ENCODE assay signal across 13 cellular contexts in the genomic region with DNA sequence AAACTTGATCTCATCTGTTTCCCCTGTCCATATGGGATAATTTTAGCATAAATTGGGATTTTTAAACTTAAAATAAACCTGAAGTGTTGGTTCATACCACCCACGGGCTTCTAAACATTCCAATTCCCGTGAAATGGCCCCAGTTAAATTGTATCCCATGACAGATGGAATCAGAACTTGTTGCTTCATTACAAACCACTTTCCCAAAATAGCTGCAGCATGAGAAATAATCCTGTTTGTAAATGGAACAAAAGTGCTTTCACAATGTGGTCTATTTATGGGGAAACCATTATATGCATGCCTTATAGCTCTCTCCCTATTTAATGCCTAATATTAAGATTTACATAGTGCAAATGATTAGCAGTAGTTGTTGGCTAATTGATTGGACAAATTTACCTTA. TPM values are rescaled to one million over a fixed set of nuclear protein-coding genes. Genes with fewer than 3 reads are reported as not detected.
A peak's percentile ranks its signal among the peaks of the same experiment; 100 is the strongest.
DNase-seq lines count a peak whose midpoint lies in the region; ATAC-seq and TF ChIP-seq lines count a peak whose summit lies in the region.
"Had no signal": no experiment of that assay in that cellular context is flagged by ENCODE, and none has a peak within 500 bp of the region (broad histone marks: within the 10 kb centered on the region; RNA-seq: fewer than 3 reads in every experiment).

No MANE protein-coding gene starts in this region.

- no peaks in the 10 kb centered on the region for H3K27me3 ChIP-seq in colonic mucosa

- no peak overlapping the region for H3K9ac ChIP-seq in colonic mucosa (ENCODE audit: low read depth in 2 of 2, low read length in 2 of 2)

- no peak for ATAC-seq in HG03025 (IDR thresholded peaks at IDR 0.05; ENCODE audit: low FRiP score, unreplicated experiment)
- ATAC-seq: naive thymus-derived CD4-positive, alpha-beta T cell had no signal

- no peaks in the 10 kb centered on the region for H3K9me3 ChIP-seq in colonic mucosa

- H3K4me1 ChIP-seq in colonic mucosa, result no peaks in the 10 kb centered on the region

- DNase-seq in NCI-H345 (lab: John Stamatoyannopoulos, UW) (peak; percentile 81), NCI-H345 treated with DMSO at 0.1 percent for 48 hours (lab: John Stamatoyannopoulos, UW; ENCODE audit: unreplicated experiment) (no peak), NCI-H524 (lab: John Stamatoyannopoulos, UW) (peak; percentile 39 to 45), cerebellar cortex (ENCODE audit: low spot score) (peak; percentile 54), skeletal muscle cell (ENCODE audit: low read depth) (peak; percentile 80), colonic mucosa (no peak), hypothalamus (lab: John Stamatoyannopoulos, UW) (no peak)
- DNase-seq: activated naive CD4-positive, alpha-beta T cell treated with anti-CD3 and anti-CD28 coated beads for 36 hours; effector CD4-positive, alpha-beta T cell; naive thymus-derived CD4-positive, alpha-beta T cell had no signal

- H3K27ac ChIP-seq in colonic mucosa, result no peak overlapping the region
- H3K27ac ChIP-seq: HL-60, skin epidermis had no signal

- intact Hi-C loops in colonic mucosa (cut with DNase I), result no loop called here

- H3K4me3 ChIP-seq in skeletal muscle cell (ENCODE audit: low read depth, low read length) (no peak overlapping the region), colonic mucosa (no peak overlapping the region)
- H3K4me3 ChIP-seq: skin epidermis had no signal

- TF ChIP-seq CTCF in colonic mucosa (IDR thresholded peaks at IDR 0.05), result no peak

- H3K36me3 ChIP-seq in colonic mucosa, result no peaks in the 10 kb centered on the region

RNA-seq across cellular contexts. Expression of a gene that starts 15.9 kb away (rescaled TPM):
- 1 to 10 TPM; 2.9 to 4.1 TPM for total RNA-seq in colonic mucosa
- total RNA-seq: activated naive CD4-positive, alpha-beta T cell treated with anti-CD3 and anti-CD28 coated beads for 36 hours had no signal

Comparison
In these comparisons a context has a peak if more than half of its experiments do, and no peak if none do; other contexts are left out.
1. DNase-seq: peak in NCI-H345 (single experiment), NCI-H524 (2 of 2), cerebellar cortex (single experiment) and skeletal muscle cell (single experiment); none in NCI-H345 treated with DMSO at 0.1 percent for 48 hours (single experiment), colonic mucosa (single experiment) and hypothalamus (0 of 51).